Comparison of ENCODE assay signal across 2 cellular contexts in genomic region chr21:17523979-17524494, GRCh38. TPM values are rescaled to one million over a fixed set of nuclear protein-coding genes. Genes with fewer than 3 reads are reported as not detected.
"Had no signal": no experiment of that assay in that cellular context is flagged by ENCODE, and none has a peak within 500 bp of the region (broad histone marks: within the 10 kb centered on the region; RNA-seq: fewer than 3 reads in every experiment).

No MANE protein-coding gene starts in this region.

RNA-seq across cellular contexts. Expression of gene CXADR, which starts 11.2 kb away (rescaled TPM):
- total RNA-seq: GM23248 had no signal
- polyA plus RNA-seq: IgD-negative memory B cell had no signal
